ENCODE assay signal across 8 cellular contexts in genomic region chr18:31685097-31686082, GRCh38. TPM values are rescaled to one million over a fixed set of nuclear protein-coding genes. Genes with fewer than 3 reads are reported as not detected.
A peak's percentile ranks its signal among the peaks of the same experiment; 100 is the strongest.
DNase-seq lines count a peak whose midpoint lies in the region; ATAC-seq and TF ChIP-seq lines count a peak whose summit lies in the region.

No MANE protein-coding gene starts in this region.

- no peak overlapping the region for H3K9ac ChIP-seq in IMR-90 (ENCODE audit: low read depth, low read length)
- H3K9ac ChIP-seq in neuronal stem cell (ENCODE audit: low read depth, low read length, poor library complexity) = peak overlapping the region; percentile 83

- H2BK20ac ChIP-seq in IMR-90 (ENCODE audit: low read depth, low read length) = no peak overlapping the region

- H3K4me3 ChIP-seq in IMR-90 (ENCODE audit: insufficient read depth, low read depth, low read length) (peak overlapping the region; percentile 33), Panc1 (ENCODE audit: low read depth in 2 of 2, low read length in 2 of 2) (peak overlapping the region; percentile 72 to 85), neuronal stem cell (ENCODE audit: low read length in 2 of 2) (peak overlapping the region; percentile 55 to 97), transverse colon (peak overlapping the region; percentile 46 to 65 (median 56))

- no peaks in the 10 kb centered on the region for H4K20me1 ChIP-seq in IMR-90 (ENCODE audit: insufficient read depth, low read length)

- DNase-seq in EL = peak; percentile 22
- DNase-seq in IMR-90 = peak; percentile 54
- DNase-seq in Panc1 (ENCODE audit: low read depth, low spot score) = no peak
- peak; percentile 30 for DNase-seq in activated naive CD4-positive, alpha-beta T cell treated with Interleukin-2 at 50 U/mL for 16 hours
- peak; percentile 74 for DNase-seq in germinal center (ENCODE audit: low spot score)
- peak; percentile 76 for DNase-seq in neuronal stem cell (ENCODE audit: low spot score)
- DNase-seq in transverse colon = peak; percentile 76

- POLR2A ChIA-PET in IMR-90 (lab: Charles Lee; ENCODE audit: unreplicated experiment) (no interaction called here), Panc1 (lab: Charles Lee) (interaction anchor here (0.6 kb wide), 2 partner anchors 29 to 89 kb away, joined by 4 read pairs; no protein-coding TSS in a partner anchor)

- H3K36me3 ChIP-seq in IMR-90 (ENCODE audit: control insufficient read depth, insufficient read depth, low read length) (no peaks in the 10 kb centered on the region), Panc1 (ENCODE audit: control insufficient read depth, insufficient read depth, low read length) (no peaks in the 10 kb centered on the region), neuronal stem cell (replicated peaks in 1 of 2; ENCODE audit: control insufficient read depth in 2 of 2, insufficient read depth in 2 of 2, low read length in 2 of 2) (no peaks in the 10 kb centered on the region), transverse colon (no peaks in the 10 kb centered on the region)

- H3K9me3 ChIP-seq in IMR-90 (ENCODE audit: control insufficient read depth, insufficient read depth, low read length) (no peaks in the 10 kb centered on the region), Panc1 (ENCODE audit: control insufficient read depth, insufficient read depth, low read depth, low read length) (no peaks in the 10 kb centered on the region), neuronal stem cell (replicated peaks in 1 of 2; ENCODE audit: control insufficient read depth in 2 of 2, insufficient read depth in 1 of 2, low read depth in 1 of 2, low read length in 2 of 2) (no peaks in the 10 kb centered on the region), transverse colon (no peaks in the 10 kb centered on the region)

- no peak overlapping the region for H3K23ac ChIP-seq in IMR-90 (ENCODE audit: low read depth, low read length)
- no peak overlapping the region for H3K23ac ChIP-seq in neuronal stem cell (ENCODE audit: low read depth, low read length, poor library complexity)

- H3K4me2 ChIP-seq in IMR-90 (ENCODE audit: low read depth, low read length) (peak overlapping the region; percentile 51; the same call in 1 of the 2 replicates), neuronal stem cell (ENCODE audit: insufficient read depth, low read length, poor library complexity, severe bottlenecking) (peak overlapping the region; percentile 78)

- H3K27ac ChIP-seq in IMR-90 (ENCODE audit: insufficient read depth, low read length) = no peak overlapping the region
- H3K27ac ChIP-seq in Panc1 (ENCODE audit: low read length) = peak overlapping the region; percentile 71
- H3K27ac ChIP-seq in neuronal stem cell (replicated peaks; ENCODE audit: low read length) = peak overlapping the region; percentile 93
- peak overlapping the region; percentile 72 to 91 (median 86) for H3K27ac ChIP-seq in transverse colon

- 0 out of 2 replicates have a peak, but pooled peaks cover 3% of the 10 kb centered on the region for H3K9me1 ChIP-seq in IMR-90 (ENCODE audit: insufficient read depth, low read length)

- dilution Hi-C loops in IMR-90 (cut with HindIII; ENCODE audit: low sequenced_read_pairs, unreplicated experiment) = no loop called here

- no peak overlapping the region for H2BK5ac ChIP-seq in IMR-90 (ENCODE audit: low read depth, low read length, poor library complexity, severe bottlenecking)
- peak overlapping the region; percentile 56 for H2BK5ac ChIP-seq in neuronal stem cell (ENCODE audit: low read length)

- TF ChIP-seq POLR2A in IMR-90 (IDR thresholded peaks at IDR 0.05; ENCODE audit: low read depth, low read length) (no peak), transverse colon (IDR thresholded peaks at IDR 0.05) (peak; percentile 44)

- no peak overlapping the region for H2AK9ac ChIP-seq in IMR-90 (replicated peaks; ENCODE audit: low read depth, low read length, poor library complexity)

- CTCF ChIA-PET in IMR-90 (lab: Yijun Ruan, JAX) (no interaction called here), Panc1 (lab: Charles Lee) (no interaction called here)

- no peak overlapping the region for H2BK120ac ChIP-seq in IMR-90 (ENCODE audit: low read depth, low read length)
- H2BK120ac ChIP-seq in neuronal stem cell (ENCODE audit: low read depth, low read length) = no peak overlapping the region

- H3K18ac ChIP-seq in IMR-90 (ENCODE audit: low read depth, low read length) = no peak overlapping the region
- peak overlapping the region; percentile 84 for H3K18ac ChIP-seq in neuronal stem cell (ENCODE audit: low read length)

- H4K5ac ChIP-seq in IMR-90 (ENCODE audit: low read depth, low read length) = no peak overlapping the region

- no peak overlapping the region for H3K56ac ChIP-seq in IMR-90 (ENCODE audit: extremely low read depth, insufficient read depth, low read length)

- no peak for TF ChIP-seq EP300 in transverse colon (IDR thresholded peaks at IDR 0.05; ENCODE audit: low read depth)

- H2BK15ac ChIP-seq in IMR-90 (ENCODE audit: low read depth, low read length) (no peak overlapping the region), neuronal stem cell (ENCODE audit: low read length) (no peak overlapping the region)

- H2BK12ac ChIP-seq in neuronal stem cell (ENCODE audit: low read length) = no peak overlapping the region

- BruUV-seq in IMR-90 (replicated peaks; lab: Mats Ljungman, UMichigan) (no TSS peak), Panc1 (replicated peaks; lab: Mats Ljungman, UMichigan) (no TSS peak)

- no peak for TF ChIP-seq RAD21 in IMR-90 (IDR thresholded peaks at IDR 0.05; ENCODE audit: low read length)

- H4K91ac ChIP-seq in IMR-90 (ENCODE audit: insufficient read depth, low read depth, low read length) (no peak overlapping the region), neuronal stem cell (ENCODE audit: low read depth, low read length, poor library complexity) (no peak overlapping the region)

- H2AFZ ChIP-seq in IMR-90 (replicated peaks; ENCODE audit: low read length, poor library complexity) (peak overlapping the region; percentile 85), neuronal stem cell (ENCODE audit: low read length) (peak overlapping the region; percentile 79)

- H3K4ac ChIP-seq in IMR-90 (ENCODE audit: low read depth, low read length) = no peak overlapping the region
- no peak overlapping the region for H3K4ac ChIP-seq in neuronal stem cell (ENCODE audit: low read length)

- in situ Hi-C loops in IMR-90 (cut with MboI; ENCODE audit: low sequenced_read_pairs) (no loop called here), Panc1 (cut with HindIII; ENCODE audit: low pct_unique_long_range_greater_than_20kb, low sequenced_read_pairs) (no loop called here), transverse colon (cut with MboI; ENCODE audit: low pct_ligation_motif_present in 1 of 4, low pct_unique_long_range_greater_than_20kb in 1 of 4, low sequenced_read_pairs in 3 of 4) (no loop called here)

- H3K4me1 ChIP-seq in IMR-90 (ENCODE audit: control insufficient read depth, insufficient read depth, low read length) (no peaks in the 10 kb centered on the region), Panc1 (ENCODE audit: control insufficient read depth, insufficient read depth, low read length) (peaks cover 19% of the 10 kb centered on the region), neuronal stem cell (ENCODE audit: control insufficient read depth in 2 of 2, insufficient read depth in 1 of 2, low read depth in 1 of 2, low read length in 2 of 2) (peaks cover 4 to 6% of the 10 kb centered on the region in 2 donors), transverse colon (peaks cover 0 to 16% (median 11%) of the 10 kb centered on the region in 4 donors)

- TF ChIP-seq CTCF in IMR-90 (conservative IDR thresholded peaks at IDR 0.05; ENCODE audit: low read depth, low read length) (peak; percentile 26; the same call in 1 of the 2 replicates), Panc1 (IDR thresholded peaks at IDR 0.05) (peak; percentile 75), transverse colon (IDR thresholded peaks at IDR 0.05) (peak in 4 of 5 experiments; percentile 22 to 53 (median 40))

- H3K79me1 ChIP-seq in IMR-90 (ENCODE audit: low read depth in 1 of 2, low read length in 2 of 2) = no peaks in the 10 kb centered on the region
- H3K79me1 ChIP-seq in neuronal stem cell (ENCODE audit: low read depth, low read length) = no peaks in the 10 kb centered on the region

- H4K8ac ChIP-seq in IMR-90 (ENCODE audit: low read depth in 2 of 2, low read length in 2 of 2) (no peak overlapping the region), neuronal stem cell (ENCODE audit: low read depth, low read length) (no peak overlapping the region)

- intact Hi-C loops in IMR-90 (cut with micrococcal nuclease) = no loop called here
- intact Hi-C loops in Panc1 (cut with micrococcal nuclease; ENCODE audit: unreplicated experiment) = no loop called here
- intact Hi-C loops in transverse colon (cut with DNase I; ENCODE audit: low total_unique reads) = no loop called here

- 3% methylated on average over 31 of the region's 115 CpGs; no CpG with 5 or more reads in 1 of the 2 experiments for WGBS in IMR-90 (ENCODE audit: extremely low coverage in 2 of 2, insufficient read length in 1 of 2), 2 experiments
- no CpG with 5 or more reads among the region's 115 CpGs for WGBS in neuronal stem cell (ENCODE audit: extremely low coverage in 2 of 2, insufficient read length in 2 of 2, insufficient replicate concordance in 1 of 2), 2 donors
- WGBS in transverse colon (ENCODE audit: low coverage in 1 of 2), 2 donors = 0 to 2% methylated on average over 8 to 81 of the region's 115 CpGs

- H2AK5ac ChIP-seq in IMR-90 (ENCODE audit: low read depth, low read length) (no peak overlapping the region), neuronal stem cell (ENCODE audit: low read depth, low read length) (no peak overlapping the region)

- ATAC-seq in GM21528 (IDR thresholded peaks at IDR 0.05; ENCODE audit: low FRiP score, unreplicated experiment) = peak; percentile 77
- ATAC-seq in IMR-90 (ENCODE audit: low read depth) = peak; percentile 93
- peak; percentile 86 for ATAC-seq in Panc1

- H3K27me3 ChIP-seq in IMR-90 (ENCODE audit: control insufficient read depth, insufficient read depth, low read length) (peaks cover 13% of the 10 kb centered on the region), Panc1 (ENCODE audit: control insufficient read depth, insufficient read depth, low read length) (no peaks in the 10 kb centered on the region), neuronal stem cell (ENCODE audit: control insufficient read depth in 3 of 3, insufficient read depth in 3 of 3, low read depth in 1 of 3, low read length in 3 of 3) (no peaks in the 10 kb centered on the region), transverse colon (no peaks in the 10 kb centered on the region)

- H3K14ac ChIP-seq in IMR-90 (replicated peaks; ENCODE audit: low read depth, low read length) (no peak overlapping the region), neuronal stem cell (ENCODE audit: low read length) (no peak overlapping the region)

TF ChIP-seq in IMR-90, 13 proteins besides CTCF, POLR2A, EP300 and RAD21 (continues in another document):
- no peak for TF ChIP-seq CEBPB (IDR thresholded peaks at IDR 0.05; ENCODE audit: low read depth, low read length)

RNA-seq across cellular contexts. Expression of gene B4GALT6, which starts 1.0 kb away (rescaled TPM):
- 0.83 and 3.9 TPM in 2 replicates for total RNA-seq in IMR-90 (2012; rRNA removed)
- polyA plus RNA-seq in IMR-90 (2012; rRNA removed) = 0.52 and 1.1 TPM in 2 replicates
- 0.14 and 0.28 TPM in 2 replicates for polyA plus RNA-seq in IMR-90 (2012; cell fraction: cytosol; rRNA removed)
- 0.13 and 0.65 TPM in 2 replicates for polyA plus RNA-seq in IMR-90 (2012; cell fraction: nucleus; rRNA removed; ENCODE audit: low replicate concordance)
- total RNA-seq in Panc1 (2021; ENCODE audit: unreplicated experiment) = 36.3 TPM
- 12.5 TPM for polyA plus RNA-seq in Panc1 (2012; ENCODE audit: insufficient read length)
- polyA plus RNA-seq in neuronal stem cell (2013, experiment 1 of 2) = 16.2 TPM
- 15.9 TPM for polyA plus RNA-seq in neuronal stem cell (2013, experiment 2 of 2)
- 1 to 10 TPM in 2 of 4 donors, under 1 TPM in 2; 0.40 to 3.0 (median 1.6) TPM for total RNA-seq in transverse colon
